1 cellular context compared by ENCODE assay signal in the genomic region with DNA sequence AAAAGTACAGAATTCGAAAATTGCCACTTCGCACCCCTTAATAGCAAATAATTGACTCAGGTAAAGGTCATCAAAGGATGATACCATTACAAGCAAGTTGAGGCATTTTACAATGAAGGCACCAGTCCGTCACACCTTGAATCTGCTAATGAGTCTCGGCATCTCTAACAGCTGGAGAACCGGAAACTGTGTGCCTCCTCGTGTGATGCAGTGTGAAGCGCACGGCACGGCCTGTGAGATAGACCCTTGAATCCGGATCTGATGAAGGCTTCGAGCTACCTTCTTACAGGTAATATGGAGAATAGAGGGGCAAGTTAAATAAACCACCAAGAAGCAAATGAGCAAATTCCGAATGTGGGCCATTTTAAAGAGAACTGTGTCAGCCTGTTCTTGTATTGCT.
TF ChIP-seq lines count a peak whose summit lies in the region.

No MANE protein-coding gene starts in this region.

TF ChIP-seq in GM23338, 12 proteins besides CTCF, POLR2A, EP300 and RAD21 (continued from another document):
- TF ChIP-seq, protein P1, sequence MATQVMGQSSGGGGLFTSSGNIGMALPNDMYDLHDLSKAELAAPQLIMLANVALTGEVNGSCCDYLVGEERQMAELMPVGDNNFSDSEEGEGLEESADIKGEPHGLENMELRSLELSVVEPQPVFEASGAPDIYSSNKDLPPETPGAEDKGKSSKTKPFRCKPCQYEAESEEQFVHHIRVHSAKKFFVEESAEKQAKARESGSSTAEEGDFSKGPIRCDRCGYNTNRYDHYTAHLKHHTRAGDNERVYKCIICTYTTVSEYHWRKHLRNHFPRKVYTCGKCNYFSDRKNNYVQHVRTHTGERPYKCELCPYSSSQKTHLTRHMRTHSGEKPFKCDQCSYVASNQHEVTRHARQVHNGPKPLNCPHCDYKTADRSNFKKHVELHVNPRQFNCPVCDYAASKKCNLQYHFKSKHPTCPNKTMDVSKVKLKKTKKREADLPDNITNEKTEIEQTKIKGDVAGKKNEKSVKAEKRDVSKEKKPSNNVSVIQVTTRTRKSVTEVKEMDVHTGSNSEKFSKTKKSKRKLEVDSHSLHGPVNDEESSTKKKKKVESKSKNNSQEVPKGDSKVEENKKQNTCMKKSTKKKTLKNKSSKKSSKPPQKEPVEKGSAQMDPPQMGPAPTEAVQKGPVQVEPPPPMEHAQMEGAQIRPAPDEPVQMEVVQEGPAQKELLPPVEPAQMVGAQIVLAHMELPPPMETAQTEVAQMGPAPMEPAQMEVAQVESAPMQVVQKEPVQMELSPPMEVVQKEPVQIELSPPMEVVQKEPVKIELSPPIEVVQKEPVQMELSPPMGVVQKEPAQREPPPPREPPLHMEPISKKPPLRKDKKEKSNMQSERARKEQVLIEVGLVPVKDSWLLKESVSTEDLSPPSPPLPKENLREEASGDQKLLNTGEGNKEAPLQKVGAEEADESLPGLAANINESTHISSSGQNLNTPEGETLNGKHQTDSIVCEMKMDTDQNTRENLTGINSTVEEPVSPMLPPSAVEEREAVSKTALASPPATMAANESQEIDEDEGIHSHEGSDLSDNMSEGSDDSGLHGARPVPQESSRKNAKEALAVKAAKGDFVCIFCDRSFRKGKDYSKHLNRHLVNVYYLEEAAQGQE (IDR thresholded peaks at IDR 0.05; ENCODE audit: unreplicated experiment), result no peak
- TF ChIP-seq, protein P2, sequence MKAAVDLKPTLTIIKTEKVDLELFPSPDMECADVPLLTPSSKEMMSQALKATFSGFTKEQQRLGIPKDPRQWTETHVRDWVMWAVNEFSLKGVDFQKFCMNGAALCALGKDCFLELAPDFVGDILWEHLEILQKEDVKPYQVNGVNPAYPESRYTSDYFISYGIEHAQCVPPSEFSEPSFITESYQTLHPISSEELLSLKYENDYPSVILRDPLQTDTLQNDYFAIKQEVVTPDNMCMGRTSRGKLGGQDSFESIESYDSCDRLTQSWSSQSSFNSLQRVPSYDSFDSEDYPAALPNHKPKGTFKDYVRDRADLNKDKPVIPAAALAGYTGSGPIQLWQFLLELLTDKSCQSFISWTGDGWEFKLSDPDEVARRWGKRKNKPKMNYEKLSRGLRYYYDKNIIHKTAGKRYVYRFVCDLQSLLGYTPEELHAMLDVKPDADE (IDR thresholded peaks at IDR 0.05), result no peak
- TF ChIP-seq JUNB (IDR thresholded peaks at IDR 0.05; ENCODE audit: unreplicated experiment), result no peak
- TF ChIP-seq ZNF114 (CRISPR knock-in tag; IDR thresholded peaks at IDR 0.05), result no peak
- TF ChIP-seq NANOG (IDR thresholded peaks at IDR 0.05; ENCODE audit: borderline replicate concordance), result no peak
- TF ChIP-seq POLR2AphosphoS5 (IDR thresholded peaks at IDR 0.05; ENCODE audit: low read depth), result no peak
- no peak for TF ChIP-seq CREB1 (CRISPR knock-in tag; IDR thresholded peaks at IDR 0.05; ENCODE audit: low read depth)
- TF ChIP-seq, protein P3, sequence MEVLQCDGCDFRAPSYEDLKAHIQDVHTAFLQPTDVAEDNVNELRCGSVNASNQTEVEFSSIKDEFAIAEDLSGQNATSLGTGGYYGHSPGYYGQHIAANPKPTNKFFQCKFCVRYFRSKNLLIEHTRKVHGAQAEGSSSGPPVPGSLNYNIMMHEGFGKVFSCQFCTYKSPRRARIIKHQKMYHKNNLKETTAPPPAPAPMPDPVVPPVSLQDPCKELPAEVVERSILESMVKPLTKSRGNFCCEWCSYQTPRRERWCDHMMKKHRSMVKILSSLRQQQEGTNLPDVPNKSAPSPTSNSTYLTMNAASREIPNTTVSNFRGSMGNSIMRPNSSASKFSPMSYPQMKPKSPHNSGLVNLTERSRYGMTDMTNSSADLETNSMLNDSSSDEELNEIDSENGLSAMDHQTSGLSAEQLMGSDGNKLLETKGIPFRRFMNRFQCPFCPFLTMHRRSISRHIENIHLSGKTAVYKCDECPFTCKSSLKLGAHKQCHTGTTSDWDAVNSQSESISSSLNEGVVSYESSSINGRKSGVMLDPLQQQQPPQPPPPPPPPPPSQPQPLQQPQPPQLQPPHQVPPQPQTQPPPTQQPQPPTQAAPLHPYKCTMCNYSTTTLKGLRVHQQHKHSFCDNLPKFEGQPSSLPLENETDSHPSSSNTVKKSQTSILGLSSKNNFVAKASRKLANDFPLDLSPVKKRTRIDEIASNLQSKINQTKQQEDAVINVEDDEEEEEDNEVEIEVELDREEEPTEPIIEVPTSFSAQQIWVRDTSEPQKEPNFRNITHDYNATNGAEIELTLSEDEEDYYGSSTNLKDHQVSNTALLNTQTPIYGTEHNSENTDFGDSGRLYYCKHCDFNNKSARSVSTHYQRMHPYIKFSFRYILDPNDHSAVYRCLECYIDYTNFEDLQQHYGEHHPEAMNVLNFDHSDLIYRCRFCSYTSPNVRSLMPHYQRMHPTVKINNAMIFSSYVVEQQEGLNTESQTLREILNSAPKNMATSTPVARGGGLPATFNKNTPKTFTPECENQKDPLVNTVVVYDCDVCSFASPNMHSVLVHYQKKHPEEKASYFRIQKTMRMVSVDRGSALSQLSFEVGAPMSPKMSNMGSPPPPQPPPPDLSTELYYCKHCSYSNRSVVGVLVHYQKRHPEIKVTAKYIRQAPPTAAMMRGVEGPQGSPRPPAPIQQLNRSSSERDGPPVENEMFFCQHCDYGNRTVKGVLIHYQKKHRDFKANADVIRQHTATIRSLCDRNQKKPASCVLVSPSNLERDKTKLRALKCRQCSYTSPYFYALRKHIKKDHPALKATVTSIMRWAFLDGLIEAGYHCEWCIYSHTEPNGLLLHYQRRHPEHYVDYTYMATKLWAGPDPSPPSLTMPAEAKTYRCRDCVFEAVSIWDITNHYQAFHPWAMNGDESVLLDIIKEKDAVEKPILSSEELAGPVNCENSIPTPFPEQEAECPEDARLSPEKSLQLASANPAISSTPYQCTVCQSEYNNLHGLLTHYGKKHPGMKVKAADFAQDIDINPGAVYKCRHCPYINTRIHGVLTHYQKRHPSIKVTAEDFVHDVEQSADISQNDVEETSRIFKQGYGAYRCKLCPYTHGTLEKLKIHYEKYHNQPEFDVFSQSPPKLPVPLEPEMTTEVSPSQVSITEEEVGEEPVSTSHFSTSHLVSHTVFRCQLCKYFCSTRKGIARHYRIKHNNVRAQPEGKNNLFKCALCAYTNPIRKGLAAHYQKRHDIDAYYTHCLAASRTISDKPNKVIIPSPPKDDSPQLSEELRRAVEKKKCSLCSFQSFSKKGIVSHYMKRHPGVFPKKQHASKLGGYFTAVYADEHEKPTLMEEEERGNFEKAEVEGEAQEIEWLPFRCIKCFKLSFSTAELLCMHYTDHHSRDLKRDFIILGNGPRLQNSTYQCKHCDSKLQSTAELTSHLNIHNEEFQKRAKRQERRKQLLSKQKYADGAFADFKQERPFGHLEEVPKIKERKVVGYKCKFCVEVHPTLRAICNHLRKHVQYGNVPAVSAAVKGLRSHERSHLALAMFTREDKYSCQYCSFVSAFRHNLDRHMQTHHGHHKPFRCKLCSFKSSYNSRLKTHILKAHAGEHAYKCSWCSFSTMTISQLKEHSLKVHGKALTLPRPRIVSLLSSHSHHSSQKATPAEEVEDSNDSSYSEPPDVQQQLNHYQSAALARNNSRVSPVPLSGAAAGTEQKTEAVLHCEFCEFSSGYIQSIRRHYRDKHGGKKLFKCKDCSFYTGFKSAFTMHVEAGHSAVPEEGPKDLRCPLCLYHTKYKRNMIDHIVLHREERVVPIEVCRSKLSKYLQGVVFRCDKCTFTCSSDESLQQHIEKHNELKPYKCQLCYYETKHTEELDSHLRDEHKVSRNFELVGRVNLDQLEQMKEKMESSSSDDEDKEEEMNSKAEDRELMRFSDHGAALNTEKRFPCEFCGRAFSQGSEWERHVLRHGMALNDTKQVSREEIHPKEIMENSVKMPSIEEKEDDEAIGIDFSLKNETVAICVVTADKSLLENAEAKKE (CRISPR knock-in tag; IDR thresholded peaks at IDR 0.05), result no peak
- no peak for TF ChIP-seq EZH2 (IDR thresholded peaks at IDR 0.05; ENCODE audit: low read depth, unreplicated experiment)
- no peak for TF ChIP-seq ZNF331 (CRISPR knock-in tag; IDR thresholded peaks at IDR 0.05; ENCODE audit: low read depth)
